Comparison of ENCODE assay signal across 8 cellular contexts in the genomic region with DNA sequence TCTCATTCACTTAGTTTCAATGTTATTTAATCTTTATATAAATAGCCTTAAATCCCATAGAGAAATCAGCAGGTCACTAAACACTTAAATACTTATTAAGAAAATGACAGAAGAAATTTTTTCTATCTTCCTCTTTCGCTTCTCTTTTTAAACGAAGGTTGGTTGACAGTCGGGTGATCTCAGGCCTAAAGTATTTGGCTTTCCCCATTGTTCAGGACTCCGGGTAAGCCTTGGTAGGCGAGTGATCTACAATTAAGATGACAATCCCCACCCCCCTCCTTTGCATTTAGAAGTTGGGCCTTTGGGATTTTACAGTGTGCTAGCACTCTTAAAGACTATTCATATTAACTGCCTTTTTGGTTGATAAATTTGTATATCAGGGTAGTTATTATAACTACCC. TPM values are rescaled to one million over a fixed set of nuclear protein-coding genes. Genes with fewer than 3 reads are reported as not detected.
DNase-seq lines count a peak whose midpoint lies in the region; ATAC-seq and TF ChIP-seq lines count a peak whose summit lies in the region.

No MANE protein-coding gene starts in this region.

- H3K27me3 Mint-ChIP-seq in activated naive CD8-positive, alpha-beta T cell treated with anti-CD3 and anti-CD28 coated beads, Interleukin-2, amount 50 U/mL, for 24 hours: no peaks in the 10 kb centered on the region
- peaks cover 6% of the 10 kb centered on the region for H3K27me3 Mint-ChIP-seq in activated T-helper 2 cell treated with anti-CD3 and anti-CD28 coated beads, Interferon-gamma antibody, Interleukin-2, Interleukin-4, amounts not matched to agents 10 μg/mL and 5 μg/mL and 100 μg/mL, durations not matched to agents 14 hours and 24 hours and 36 hours (ENCODE audit: low read depth)

- no peak for DNase-seq in psoas muscle
- no peak for DNase-seq in SHP77 treated with DMSO at 0.1 percent for 48 hours (lab: John Stamatoyannopoulos, UW)
- no peak for DNase-seq in activated naive CD8-positive, alpha-beta T cell treated with anti-CD3 and anti-CD28 coated beads, Interleukin-2, amount 50 U/mL, for 24 hours
- DNase-seq in activated T-helper 2 cell treated with anti-CD3 and anti-CD28 coated beads, Interferon-gamma antibody, Interleukin-2, Interleukin-4, amounts not matched to agents 10 μg/mL and 5 μg/mL and 100 μg/mL, durations not matched to agents 14 hours and 24 hours and 36 hours (ENCODE audit: low spot score): no peak
- no peak for DNase-seq in NK-92 treated with Interleukin-12 subunit alpha and Interleukin-12 subunit beta, amount 100 ng/mL, for 24 hours (lab: John Stamatoyannopoulos, UW)

- H3K36me3 Mint-ChIP-seq in activated naive CD8-positive, alpha-beta T cell treated with anti-CD3 and anti-CD28 coated beads, Interleukin-2, amount 50 U/mL, for 24 hours (ENCODE audit: low read depth): no peaks in the 10 kb centered on the region
- H3K36me3 Mint-ChIP-seq in activated T-helper 2 cell treated with anti-CD3 and anti-CD28 coated beads, Interferon-gamma antibody, Interleukin-2, Interleukin-4, amounts not matched to agents 10 μg/mL and 5 μg/mL and 100 μg/mL, durations not matched to agents 14 hours and 24 hours and 36 hours (ENCODE audit: low read depth): no peaks in the 10 kb centered on the region

- 0 to 2% methylated on average over 5 of the region's 5 CpGs for WGBS in ectodermal cell, 2 experiments
- WGBS in psoas muscle, 3 donors: 30 to 43% (median 33%) methylated on average over 5 of the region's 5 CpGs

- H3K27me3 ChIP-seq in ectodermal cell (ENCODE audit: control insufficient read depth, insufficient read depth, low read length, poor library complexity, severe bottlenecking) (no peaks in the 10 kb centered on the region), psoas muscle (ENCODE audit: insufficient read depth in 3 of 3, low read length in 2 of 3) (no peaks in the 10 kb centered on the region)

- ATAC-seq in GM21447 (IDR thresholded peaks at IDR 0.05; ENCODE audit: unreplicated experiment): peak; percentile 84
- ATAC-seq in psoas muscle: peak; percentile 37 to 69 (median 48)
- no peak for ATAC-seq in activated naive CD8-positive, alpha-beta T cell treated with anti-CD3 and anti-CD28 coated beads, Interleukin-2, amount 50 U/mL, for 24 hours

- H3K4me1 ChIP-seq in ectodermal cell (ENCODE audit: control insufficient read depth, insufficient read depth, low read length) (peaks cover 15% of the 10 kb centered on the region), psoas muscle (peaks cover 24% of the 10 kb centered on the region)

- no peak for TF ChIP-seq EP300 in Ishikawa (IDR thresholded peaks at IDR 0.05; ENCODE audit: borderline replicate concordance)

- H3K27ac ChIP-seq in ectodermal cell (ENCODE audit: insufficient read depth, low read depth, low read length, poor library complexity, severe bottlenecking) (peak overlapping the region; percentile 71), psoas muscle (peak overlapping the region; percentile 74)

- intact Hi-C loops in psoas muscle (cut with DNase I): no loop called here
- intact Hi-C loops in activated T-helper 2 cell treated with anti-CD3 and anti-CD28 coated beads, Interferon-gamma antibody, Interleukin-2, Interleukin-4, amounts not matched to agents 10 μg/mL and 5 μg/mL and 100 μg/mL, durations not matched to agents 14 hours and 24 hours and 36 hours (cut with micrococcal nuclease): no loop called here

- H3K36me3 ChIP-seq in ectodermal cell (ENCODE audit: control insufficient read depth, insufficient read depth, low read length) (peaks cover 5% of the 10 kb centered on the region), psoas muscle (ENCODE audit: insufficient read depth in 1 of 2, low read depth in 1 of 2) (no peaks in the 10 kb centered on the region)

- no peaks in the 10 kb centered on the region for H3K4me1 Mint-ChIP-seq in activated naive CD8-positive, alpha-beta T cell treated with anti-CD3 and anti-CD28 coated beads, Interleukin-2, amount 50 U/mL, for 24 hours
- no peaks in the 10 kb centered on the region for H3K4me1 Mint-ChIP-seq in activated T-helper 2 cell treated with anti-CD3 and anti-CD28 coated beads, Interferon-gamma antibody, Interleukin-2, Interleukin-4, amounts not matched to agents 10 μg/mL and 5 μg/mL and 100 μg/mL, durations not matched to agents 14 hours and 24 hours and 36 hours (ENCODE audit: low read depth)

- TF ChIP-seq RAD21 in Ishikawa (IDR thresholded peaks at IDR 0.05; ENCODE audit: low read depth): no peak

- no peak overlapping the region for H3K4me3 Mint-ChIP-seq in activated naive CD8-positive, alpha-beta T cell treated with anti-CD3 and anti-CD28 coated beads, Interleukin-2, amount 50 U/mL, for 24 hours
- H3K4me3 Mint-ChIP-seq in activated T-helper 2 cell treated with anti-CD3 and anti-CD28 coated beads, Interferon-gamma antibody, Interleukin-2, Interleukin-4, amounts not matched to agents 10 μg/mL and 5 μg/mL and 100 μg/mL, durations not matched to agents 14 hours and 24 hours and 36 hours (ENCODE audit: low read depth): no peak overlapping the region

- H3K27ac Mint-ChIP-seq in activated naive CD8-positive, alpha-beta T cell treated with anti-CD3 and anti-CD28 coated beads, Interleukin-2, amount 50 U/mL, for 24 hours: no peak overlapping the region
- no peak overlapping the region for H3K27ac Mint-ChIP-seq in activated T-helper 2 cell treated with anti-CD3 and anti-CD28 coated beads, Interferon-gamma antibody, Interleukin-2, Interleukin-4, amounts not matched to agents 10 μg/mL and 5 μg/mL and 100 μg/mL, durations not matched to agents 14 hours and 24 hours and 36 hours

- H3K4me3 ChIP-seq in ectodermal cell (ENCODE audit: insufficient read depth, low read depth, low read length) (no peak overlapping the region), psoas muscle (peak overlapping the region; percentile 9)

- H3K9me3 Mint-ChIP-seq in activated naive CD8-positive, alpha-beta T cell treated with anti-CD3 and anti-CD28 coated beads, Interleukin-2, amount 50 U/mL, for 24 hours: no peaks in the 10 kb centered on the region
- H3K9me3 Mint-ChIP-seq in activated T-helper 2 cell treated with anti-CD3 and anti-CD28 coated beads, Interferon-gamma antibody, Interleukin-2, Interleukin-4, amounts not matched to agents 10 μg/mL and 5 μg/mL and 100 μg/mL, durations not matched to agents 14 hours and 24 hours and 36 hours: peaks cover 1% of the 10 kb centered on the region

- H3K9me3 ChIP-seq in ectodermal cell (ENCODE audit: control insufficient read depth, low read length): no peaks in the 10 kb centered on the region
- no peaks in the 10 kb centered on the region for H3K9me3 ChIP-seq in psoas muscle

- TF ChIP-seq CTCF in psoas muscle (IDR thresholded peaks at IDR 0.05): no peak

TF ChIP-seq in Ishikawa, 13 proteins besides CTCF, POLR2A, EP300 and RAD21:
- peak; percentile 77 for TF ChIP-seq TEAD4 (IDR thresholded peaks at IDR 0.05)
- no peak for TF ChIP-seq TAF1 (IDR thresholded peaks at IDR 0.05; ENCODE audit: low read depth)
- TF ChIP-seq TCF12 (IDR thresholded peaks at IDR 0.05; ENCODE audit: low read depth): no peak

RNA-seq across cellular contexts. Expression of a gene that starts 19.7 kb away (rescaled TPM):
- polyA plus RNA-seq in ectodermal cell (2013, experiment 1 of 4): 34.3 TPM
- 40.0 TPM for polyA plus RNA-seq in ectodermal cell (2013, experiment 2 of 4)
- 28.7 TPM for polyA plus RNA-seq in ectodermal cell (2013, experiment 3 of 4)
- polyA plus RNA-seq in ectodermal cell (2013, experiment 4 of 4): 31.6 TPM
- total RNA-seq in psoas muscle: 10 to 100 TPM; 29.1 to 64.9 (median 43.7) TPM
- 10 to 100 TPM in 1 of 3 donors, 1 to 10 TPM in 2; 6.0 to 10.8 (median 8.6) TPM for polyA plus RNA-seq in psoas muscle
- total RNA-seq in activated T-helper 2 cell treated with anti-CD3 and anti-CD28 coated beads, Interferon-gamma antibody, Interleukin-2, Interleukin-4, amounts not matched to agents 10 μg/mL and 5 μg/mL and 100 μg/mL, durations not matched to agents 14 hours and 24 hours and 36 hours: 48.6 and 54.6 TPM in 2 replicates
